11 cellular contexts compared by ENCODE assay signal in genomic region chr6:4687989-4688947, GRCh38.
DNase-seq lines count a peak whose midpoint lies in the region; ATAC-seq, FAIRE-seq and TF ChIP-seq lines count a peak whose summit lies in the region.
"Had no signal": no experiment of that assay in that cellular context is flagged by ENCODE, and none has a peak within 500 bp of the region (broad histone marks: within the 10 kb centered on the region; RNA-seq: fewer than 3 reads in every experiment).

No MANE protein-coding gene starts in this region.

- DNase-seq in Caki2 (ENCODE audit: low read depth): peak; percentile 87
- peak; percentile 84 for DNase-seq in NOMO-1 treated with dmso at 0.1 percent for 144 hours (lab: John Stamatoyannopoulos, UW; ENCODE audit: unreplicated experiment)
- peak; percentile 60 to 79 for DNase-seq in dermis microvascular lymphatic vessel endothelial cell (ENCODE audit: low read depth in 2 of 2)
- no peak for DNase-seq in mesothelial cell of epicardium (ENCODE audit: low spot score in 2 of 2, unreplicated experiment in 2 of 2)
- no peak for DNase-seq in GM12891 (ENCODE audit: insufficient read length, low spot score)
- no peak for DNase-seq in testis
- no peak for DNase-seq in T-helper 17 cell
- DNase-seq: NCI-H2171 treated with DMSO at 0.1 percent for 48 hours had no signal

- no peak for TF ChIP-seq CTCF in neutrophil (IDR thresholded peaks at IDR 0.05)
- no peak for TF ChIP-seq CTCF in mesothelial cell of epicardium (IDR thresholded peaks at IDR 0.05; ENCODE audit: unreplicated experiment)
- TF ChIP-seq CTCF in testis (IDR thresholded peaks at IDR 0.05): no peak

- no peaks in the 10 kb centered on the region for H3K27me3 ChIP-seq in neutrophil
- H3K27me3 ChIP-seq in testis: no peaks in the 10 kb centered on the region

- H3K4me3 Mint-ChIP-seq in mesothelial cell of epicardium: no peak overlapping the region
- H3K4me3 Mint-ChIP-seq in T-helper 17 cell: no peak overlapping the region

- no peaks in the 10 kb centered on the region for H3K9me3 ChIP-seq in neutrophil
- H3K9me3 ChIP-seq in testis: no peaks in the 10 kb centered on the region
- no peaks in the 10 kb centered on the region for H3K9me3 ChIP-seq in T-helper 17 cell (ENCODE audit: control insufficient read depth, low read length, poor library complexity, severe bottlenecking)

- peak overlapping the region in 1 of 2 experiments; percentile 24 for H3K4me3 ChIP-seq in neutrophil (ENCODE audit: low read depth in 1 of 2, low read length in 1 of 2)
- no peak overlapping the region for H3K4me3 ChIP-seq in testis
- H3K4me3 ChIP-seq: psoas muscle had no signal

- no peaks in the 10 kb centered on the region for H3K4me1 Mint-ChIP-seq in mesothelial cell of epicardium
- H3K4me1 Mint-ChIP-seq in T-helper 17 cell: no peaks in the 10 kb centered on the region

- H3K4me1 ChIP-seq in neutrophil (ENCODE audit: control insufficient read depth in 1 of 2, insufficient read depth in 1 of 2, low read depth in 1 of 2, low read length in 1 of 2) (no peaks in the 10 kb centered on the region), testis (no peaks in the 10 kb centered on the region)
- H3K4me1 ChIP-seq: psoas muscle had no signal

- ATAC-seq in T-helper 17 cell: no peak
- ATAC-seq: psoas muscle had no signal

- H3K36me3 Mint-ChIP-seq in mesothelial cell of epicardium: peaks cover under 1% of the 10 kb centered on the region
- H3K36me3 Mint-ChIP-seq in T-helper 17 cell (ENCODE audit: low read depth): peaks cover 2% of the 10 kb centered on the region

- H3K9me3 Mint-ChIP-seq in mesothelial cell of epicardium: peaks cover 21% of the 10 kb centered on the region

- no peak for FAIRE-seq in GM12891 (lab: Jason Lieb, UNC)
- FAIRE-seq: frontal cortex had no signal

- no peaks in the 10 kb centered on the region for H3K36me3 ChIP-seq in neutrophil
- no peaks in the 10 kb centered on the region for H3K36me3 ChIP-seq in testis (ENCODE audit: low read depth, missing control alignments)

- in situ Hi-C loops in Caki2 (cut with HindIII; ENCODE audit: low pct_unique_long_range_greater_than_20kb, low sequenced_read_pairs): no loop called here

- H3K27me3 Mint-ChIP-seq in mesothelial cell of epicardium (ENCODE audit: low read depth): peaks cover 3% of the 10 kb centered on the region
- peaks cover 23% of the 10 kb centered on the region for H3K27me3 Mint-ChIP-seq in T-helper 17 cell

- H3K27ac ChIP-seq in neutrophil (peak overlapping the region; percentile 53), testis (no peak overlapping the region)
- H3K27ac ChIP-seq: psoas muscle had no signal

- H3K27ac Mint-ChIP-seq in mesothelial cell of epicardium: no peak overlapping the region
- no peak overlapping the region for H3K27ac Mint-ChIP-seq in T-helper 17 cell

- intact Hi-C loops in testis (cut with DNase I; ENCODE audit: low total_unique reads): no loop called here

- 85 to 87% methylated on average over 14 of the region's 14 CpGs for WGBS in testis, 2 donors

- TF ChIP-seq POLR2A in GM12891 (IDR thresholded peaks at IDR 0.05; ENCODE audit: low read depth, low read length) (no peak), testis (IDR thresholded peaks at IDR 0.05) (no peak)

TF ChIP-seq in GM12891, 5 proteins besides CTCF, POLR2A, EP300 and RAD21:
- TF ChIP-seq POLR2AphosphoS5 (IDR thresholded peaks at IDR 0.05; ENCODE audit: low read depth, low read length) (no peak), POU2F2 (IDR thresholded peaks at IDR 0.05; ENCODE audit: low read depth, low read length) (no peak), SPI1 (IDR thresholded peaks at IDR 0.05; ENCODE audit: low read depth, low read length) (no peak), TAF1 (IDR thresholded peaks at IDR 0.05; ENCODE audit: low read depth, low read length) (no peak), PAX5 (IDR thresholded peaks at IDR 0.05; ENCODE audit: insufficient read depth, low read length, severe bottlenecking) (no peak)
TF ChIP-seq in GM12891: peak in this region for 0.

Comparison
In these comparisons a context has a peak if more than half of its experiments do, and no peak if none do; other contexts are left out.
1. DNase-seq: peak in Caki2 (single experiment), NOMO-1 treated with dmso at 0.1 percent for 144 hours (single experiment) and dermis microvascular lymphatic vessel endothelial cell (2 of 2); none in mesothelial cell of epicardium (0 of 2), GM12891 (single experiment), testis (single experiment) and T-helper 17 cell (0 of 3).